ENCODE assay signal across 1 cellular context in the genomic region with DNA sequence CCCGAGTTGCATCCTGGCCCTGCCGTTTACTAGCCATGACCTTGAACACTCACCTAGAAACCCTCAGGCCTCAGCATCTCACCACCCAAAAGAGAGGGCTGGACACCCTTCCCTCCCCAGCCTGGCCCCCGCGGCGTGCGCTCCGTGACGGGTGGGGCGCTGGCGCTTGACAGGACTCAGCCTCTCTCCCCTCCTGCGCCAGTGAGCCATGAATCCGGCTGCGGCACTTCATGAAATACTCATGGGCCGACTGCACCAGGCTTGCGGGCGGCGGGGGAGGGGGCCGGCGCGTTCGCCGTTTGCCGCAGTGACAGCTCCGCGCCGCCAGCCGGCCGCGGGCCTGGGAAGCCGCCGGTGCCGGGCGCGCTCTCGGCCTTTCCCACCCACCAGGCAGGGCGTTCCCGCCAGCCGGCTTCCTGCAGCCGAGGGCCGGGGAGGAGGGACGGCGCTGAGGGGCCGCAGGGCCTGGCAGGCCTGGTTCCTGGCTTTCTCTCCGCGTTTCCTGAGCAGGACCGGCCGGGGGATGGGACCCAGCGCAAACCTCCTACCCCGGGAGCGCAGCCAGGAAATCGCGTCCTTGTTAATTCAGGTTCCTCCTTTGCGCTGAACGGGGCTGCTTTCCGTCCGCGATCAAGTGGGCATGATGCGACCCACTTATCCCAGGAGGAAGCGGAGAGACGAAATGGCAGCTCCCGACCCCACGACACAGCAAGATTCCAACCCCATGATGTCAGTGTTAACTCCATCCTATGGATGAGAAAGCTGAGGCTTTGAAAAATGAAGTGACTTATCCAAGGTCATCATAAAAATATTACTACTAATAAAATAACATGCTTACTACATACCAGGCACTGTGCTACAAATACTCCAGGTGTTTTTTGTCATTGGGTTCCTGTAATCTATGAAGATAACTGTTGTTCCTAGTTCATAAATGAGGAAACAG.
TF ChIP-seq lines count a peak whose summit lies in the region.

No MANE protein-coding gene starts in this region.

TF ChIP-seq in K562, 482 proteins besides CTCF, POLR2A, EP300 and RAD21 (continued from another document):
- TF ChIP-seq MGA (IDR thresholded peaks at IDR 0.05) (peak; percentile 77), ZFX (CRISPR knock-in tag; IDR thresholded peaks at IDR 0.05) (peak; percentile 83), ZNF197 (CRISPR knock-in tag; IDR thresholded peaks at IDR 0.05; ENCODE audit: low read depth) (no peak), ZBTB1 (CRISPR knock-in tag; IDR thresholded peaks at IDR 0.05; ENCODE audit: borderline replicate concordance, low read depth) (peak; percentile 58; the same call in 1 of the 2 replicates), ZFPM2 (CRISPR knock-in tag; IDR thresholded peaks at IDR 0.05) (no peak), FIP1L1 (IDR thresholded peaks at IDR 0.05; ENCODE audit: low read depth, low read length, poor library complexity, severe bottlenecking) (peak; percentile 49), ZNF354B (CRISPR knock-in tag; IDR thresholded peaks at IDR 0.05) (no peak), SMAD1 (IDR thresholded peaks at IDR 0.05; ENCODE audit: low read depth, low read length, partially characterized antibody) (no peak), CBX3 (IDR thresholded peaks at IDR 0.05; ENCODE audit: borderline replicate concordance in 1 of 2, low read length in 2 of 2) (no peak), MAFG (tag; conservative IDR thresholded peaks at IDR 0.05) (no peak), SMAD3 (CRISPR knock-in tag; conservative IDR thresholded peaks at IDR 0.05) (no peak), CREB5 (CRISPR knock-in tag; IDR thresholded peaks at IDR 0.05) (no peak), RBM39 (optimal IDR thresholded peaks at IDR 0.05; ENCODE audit: low read depth, low read length) (no peak), ZNF766 (CRISPR knock-in tag; conservative IDR thresholded peaks at IDR 0.05) (no peak), ZNF780A (CRISPR knock-in tag; IDR thresholded peaks at IDR 0.05) (no peak)
- TF ChIP-seq, protein P1, sequence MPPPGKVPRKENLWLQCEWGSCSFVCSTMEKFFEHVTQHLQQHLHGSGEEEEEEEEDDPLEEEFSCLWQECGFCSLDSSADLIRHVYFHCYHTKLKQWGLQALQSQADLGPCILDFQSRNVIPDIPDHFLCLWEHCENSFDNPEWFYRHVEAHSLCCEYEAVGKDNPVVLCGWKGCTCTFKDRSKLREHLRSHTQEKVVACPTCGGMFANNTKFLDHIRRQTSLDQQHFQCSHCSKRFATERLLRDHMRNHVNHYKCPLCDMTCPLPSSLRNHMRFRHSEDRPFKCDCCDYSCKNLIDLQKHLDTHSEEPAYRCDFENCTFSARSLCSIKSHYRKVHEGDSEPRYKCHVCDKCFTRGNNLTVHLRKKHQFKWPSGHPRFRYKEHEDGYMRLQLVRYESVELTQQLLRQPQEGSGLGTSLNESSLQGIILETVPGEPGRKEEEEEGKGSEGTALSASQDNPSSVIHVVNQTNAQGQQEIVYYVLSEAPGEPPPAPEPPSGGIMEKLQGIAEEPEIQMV (tag; conservative IDR thresholded peaks at IDR 0.05; ENCODE audit: low read depth), result no peak
